In the genomic region with DNA sequence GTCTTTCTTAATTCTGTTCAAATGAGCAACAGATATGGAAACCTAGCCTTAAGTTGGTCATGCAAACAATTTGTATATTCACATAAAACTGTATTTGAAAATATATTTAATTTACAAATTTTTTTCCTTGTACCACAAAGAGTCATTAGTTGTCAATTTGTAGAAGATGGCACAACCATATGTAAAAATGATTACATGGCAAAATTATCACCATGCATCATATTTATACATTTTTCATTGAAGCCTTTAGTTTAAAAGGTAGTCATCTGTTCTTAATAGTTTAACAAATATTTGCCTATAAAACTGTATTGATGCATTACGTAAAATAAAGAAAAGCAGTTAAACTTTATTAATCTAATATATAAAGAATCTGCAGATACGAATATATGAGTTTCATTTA, we compare ENCODE assay signal across 36 cellular contexts.
"Had no signal": no experiment of that assay in that cellular context is flagged by ENCODE, and none has a peak within 500 bp of the region (broad histone marks: within the 10 kb centered on the region; RNA-seq: fewer than 3 reads in every experiment).

No MANE protein-coding gene starts in this region.

- H3K27ac ChIP-seq: adrenal gland, body of pancreas, brain microvascular endothelial cell, cardiac muscle cell, VCaP had no signal

- ATAC-seq: activated CD8-positive, alpha-beta T cell treated with anti-CD3 and anti-CD28 coated beads for 36 hours; activated naive CD4-positive, alpha-beta T cell treated with anti-CD3 and anti-CD28 coated beads, Interleukin-2, amount 50 U/mL, for 72 hours; activated T-cell treated with anti-CD3 and anti-CD28 coated beads, Interleukin-2, amount 50 U/mL, for 4 hours; activated T-cell treated with anti-CD3 and anti-CD28 coated beads, Interleukin-2, amount 50 U/mL, for 72 hours; activated T-helper 17 cell treated with anti-CD3 and anti-CD28 coated beads, Interleukin-2, amount 50 U/mL, for 72 hours; body of pancreas had no signal

- FAIRE-seq: astrocyte, bronchial epithelial cell, TTC549 had no signal

- H3K36me3 ChIP-seq: adrenal gland, brain microvascular endothelial cell, cardiac muscle cell had no signal

- H3K9me3 ChIP-seq: adrenal gland, body of pancreas had no signal

- DNase-seq: activated B cell treated with CpG ODN at 0.5 μM for 24 hours; activated CD4-positive, alpha-beta memory T cell treated with anti-CD3 and anti-CD28 coated beads for 36 hours; activated CD4-positive, alpha-beta T cell treated with anti-CD3 and anti-CD28 coated beads for 4 hours; activated CD4-positive, alpha-beta T cell treated with anti-CD3 and anti-CD28 coated beads, Interleukin-2, amount 10 ng/mL, durations not matched to agents 24 days and 14 days; activated CD4-positive, alpha-beta T cell treated with anti-CD3 and anti-CD28 coated beads, Interleukin-2, amount 50 U/mL, for 1 hour; activated CD4-positive, alpha-beta T cell treated with anti-CD3 and anti-CD28 coated beads, Interleukin-2, amount 50 U/mL, for 4 hours; activated CD4-positive, CD25-positive, alpha-beta regulatory T cell treated with anti-CD3 and anti-CD28 coated beads, Interleukin-2, amount 50 U/mL, for 72 hours; activated CD8-positive, alpha-beta memory T cell treated with anti-CD3 and anti-CD28 coated beads, Interleukin-2, amount 50 U/mL, for 4 hours; activated CD8-positive, alpha-beta T cell treated with anti-CD3 and anti-CD28 coated beads for 36 hours; activated effector memory CD4-positive, alpha-beta T cell treated with anti-CD3 and anti-CD28 coated beads, Interleukin-2, amount 50 U/mL, for 16 hours; activated gamma-delta T cell treated with Interleukin-2 at 50 U/mL for 16 hours; activated naive CD4-positive, alpha-beta T cell; activated naive CD4-positive, alpha-beta T cell treated with anti-CD3 and anti-CD28 coated beads for 36 hours; activated naive CD4-positive, alpha-beta T cell treated with anti-CD3 and anti-CD28 coated beads, Interleukin-2, amount 50 U/mL, for 16 hours; activated naive CD8-positive, alpha-beta T cell treated with anti-CD3 and anti-CD28 coated beads for 36 hours; activated T-cell treated with anti-CD3 and anti-CD28 coated beads for 4 hours; activated T-cell treated with anti-CD3 and anti-CD28 coated beads, Interleukin-2, amount 50 U/mL, for 1 hour; activated T-cell treated with anti-CD3 and anti-CD28 coated beads, Interleukin-2, amount 50 U/mL, for 4 hours; activated T-cell treated with anti-CD3 and anti-CD28 coated beads, Interleukin-2, amount 50 U/mL, for 72 hours; adrenal gland; amniotic stem cell; aorta; body of pancreas; brain microvascular endothelial cell; caudate nucleus; cerebellar nuclear complex; T-helper 1 cell; T-helper 2 cell; T-helper 9 cell had no signal

- H3K4me1 ChIP-seq: adrenal gland, body of pancreas had no signal

- H3K4me3 ChIP-seq: adrenal gland, body of pancreas, cardiac muscle cell had no signal

- H3K27me3 ChIP-seq: adrenal gland, body of pancreas, brain microvascular endothelial cell, cardiac muscle cell had no signal
